Comparison of ENCODE assay signal across 15 cellular contexts in genomic region chr20:36917943-36918342, GRCh38.
DNase-seq lines count a peak whose midpoint lies in the region; ATAC-seq and TF ChIP-seq lines count a peak whose summit lies in the region.
"Had no signal": no experiment of that assay in that cellular context is flagged by ENCODE, and none has a peak within 500 bp of the region (broad histone marks: within the 10 kb centered on the region; RNA-seq: fewer than 3 reads in every experiment).

No MANE protein-coding gene starts in this region.

- H3K9me3 Mint-ChIP-seq in activated naive CD4-positive, alpha-beta T cell treated with anti-CD3 and anti-CD28 coated beads, Interleukin-2, amount 50 U/mL, for 24 hours = no peaks in the 10 kb centered on the region
- no peaks in the 10 kb centered on the region for H3K9me3 Mint-ChIP-seq in activated naive CD4-positive, alpha-beta T cell treated with anti-CD3 and anti-CD28 coated beads, Interleukin-2, amount 10 ng/mL, durations not matched to agents 7 days and 5 days

- H3K27me3 Mint-ChIP-seq in activated naive CD4-positive, alpha-beta T cell treated with anti-CD3 and anti-CD28 coated beads, Interleukin-2, amount 50 U/mL, for 24 hours = no peaks in the 10 kb centered on the region
- H3K27me3 Mint-ChIP-seq in activated naive CD4-positive, alpha-beta T cell treated with anti-CD3 and anti-CD28 coated beads, Interleukin-2, amount 10 ng/mL, durations not matched to agents 7 days and 5 days = no peaks in the 10 kb centered on the region

- no peak for TF ChIP-seq CTCF in foreskin fibroblast (IDR thresholded peaks at IDR 0.05; ENCODE audit: low read depth, low read length)

- H3K4me1 Mint-ChIP-seq in activated naive CD4-positive, alpha-beta T cell treated with anti-CD3 and anti-CD28 coated beads, Interleukin-2, amount 50 U/mL, for 24 hours = peaks cover 5% of the 10 kb centered on the region
- peaks cover 2% of the 10 kb centered on the region for H3K4me1 Mint-ChIP-seq in activated naive CD4-positive, alpha-beta T cell treated with anti-CD3 and anti-CD28 coated beads, Interleukin-2, amount 10 ng/mL, durations not matched to agents 7 days and 5 days

- ATAC-seq in HG02763 (IDR thresholded peaks at IDR 0.05; ENCODE audit: unreplicated experiment) = no peak
- ATAC-seq: HCT116 had no signal

- peaks cover 9% of the 10 kb centered on the region for H3K36me3 Mint-ChIP-seq in activated naive CD4-positive, alpha-beta T cell treated with anti-CD3 and anti-CD28 coated beads, Interleukin-2, amount 50 U/mL, for 24 hours
- peaks cover 36% of the 10 kb centered on the region for H3K36me3 Mint-ChIP-seq in activated naive CD4-positive, alpha-beta T cell treated with anti-CD3 and anti-CD28 coated beads, Interleukin-2, amount 10 ng/mL, durations not matched to agents 7 days and 5 days

- no peak for DNase-seq in activated naive CD4-positive, alpha-beta T cell treated with anti-CD3 and anti-CD28 coated beads, Interleukin-2, amount 10 ng/mL, durations not matched to agents 7 days and 5 days
- DNase-seq in ELR (ENCODE audit: low read depth) (peak; percentile 15), NCI-H226 (peak; percentile 5), foreskin fibroblast (peak; percentile 18 to 36), cerebellar cortex (ENCODE audit: low spot score) (no peak)
- DNase-seq: KBM-7, NCI-H1436, NCI-H2029 treated with DMSO at 0.1 percent for 48 hours, NCI-H2171 treated with DMSO at 0.1 percent for 48 hours, NCI-H774, PC-9 had no signal

- no peak overlapping the region for H3K4me3 ChIP-seq in foreskin fibroblast (ENCODE audit: low read depth in 1 of 2, low read length in 2 of 2)
- H3K4me3 ChIP-seq: PC-9, SJSA1 had no signal

- CTCF ChIA-PET in activated naive CD4-positive, alpha-beta T cell treated with anti-CD3 and anti-CD28 coated beads, Interleukin-2, amount 10 ng/mL, durations not matched to agents 7 days and 5 days (lab: Charles Lee) = interaction anchor here (1.2 kb wide), 1 partner anchor 107 kb away, joined by 3 read pairs; no protein-coding TSS in a partner anchor

- no peak overlapping the region for H3K4me3 Mint-ChIP-seq in activated naive CD4-positive, alpha-beta T cell treated with anti-CD3 and anti-CD28 coated beads, Interleukin-2, amount 50 U/mL, for 24 hours
- H3K4me3 Mint-ChIP-seq in activated naive CD4-positive, alpha-beta T cell treated with anti-CD3 and anti-CD28 coated beads, Interleukin-2, amount 10 ng/mL, durations not matched to agents 7 days and 5 days = no peak overlapping the region

- peak overlapping the region; percentile 12 for H3K27ac Mint-ChIP-seq in activated naive CD4-positive, alpha-beta T cell treated with anti-CD3 and anti-CD28 coated beads, Interleukin-2, amount 50 U/mL, for 24 hours
- H3K27ac Mint-ChIP-seq in activated naive CD4-positive, alpha-beta T cell treated with anti-CD3 and anti-CD28 coated beads, Interleukin-2, amount 10 ng/mL, durations not matched to agents 7 days and 5 days = no peak overlapping the region

Comparison
In these comparisons a context has a peak if more than half of its experiments do, and no peak if none do; other contexts are left out.
1. DNase-seq: peak in ELR (single experiment), NCI-H226 (single experiment) and foreskin fibroblast (2 of 2); none in activated naive CD4-positive, alpha-beta T cell treated with anti-CD3 and anti-CD28 coated beads, Interleukin-2, amount 10 ng/mL, durations not matched to agents 7 days and 5 days (single experiment) and cerebellar cortex (single experiment).